Comparison of ENCODE assay signal across 8 cellular contexts in genomic region chr18:63367241-63367953, GRCh38. TPM values are rescaled to one million over a fixed set of nuclear protein-coding genes. Genes with fewer than 3 reads are reported as not detected.
A peak's percentile ranks its signal among the peaks of the same experiment; 100 is the strongest.
DNase-seq lines count a peak whose midpoint lies in the region; ATAC-seq and TF ChIP-seq lines count a peak whose summit lies in the region.

No MANE protein-coding gene starts in this region.

- peak overlapping the region; percentile 75; the same call in 1 of the 2 replicates for H3K27ac Mint-ChIP-seq in GM23338
- H3K27ac Mint-ChIP-seq in naive thymus-derived CD8-positive, alpha-beta T cell, result peak overlapping the region; percentile 51 to 93 (median 85)

- peaks cover 8% of the 10 kb centered on the region; the same call in 1 of the 2 replicates for H3K4me1 ChIP-seq in GM23338 (ENCODE audit: insufficient read depth)

- H3K9me3 Mint-ChIP-seq in GM23338, result peaks cover 14% of the 10 kb centered on the region
- peaks cover 0 to 14% (median 0%) of the 10 kb centered on the region in 9 donors for H3K9me3 Mint-ChIP-seq in naive thymus-derived CD8-positive, alpha-beta T cell

- no peaks in the 10 kb centered on the region for H3K27me3 ChIP-seq in GM23338 (ENCODE audit: insufficient read depth)

- peak overlapping the region; percentile 99 for H3K4me2 ChIP-seq in GM23338

- peaks cover 14% of the 10 kb centered on the region; the same call in 2 of the 3 replicates for H3K4me1 Mint-ChIP-seq in GM23338
- H3K4me1 Mint-ChIP-seq in naive thymus-derived CD8-positive, alpha-beta T cell, result peaks cover 14 to 44% (median 40%) of the 10 kb centered on the region in 4 donors

- peak; percentile 91 for ATAC-seq in GM23338
- peak; percentile 88 to 89 for ATAC-seq in naive thymus-derived CD8-positive, alpha-beta T cell

- peaks cover 24% of the 10 kb centered on the region for H3K36me3 Mint-ChIP-seq in GM23338 (ENCODE audit: low read depth)
- peaks cover 0 to 7% (median 4%) of the 10 kb centered on the region in 3 donors for H3K36me3 Mint-ChIP-seq in naive thymus-derived CD8-positive, alpha-beta T cell

- peak overlapping the region; percentile 89; the same call in 1 of the 2 replicates for H2AFZ ChIP-seq in GM23338

- H3K4me3 Mint-ChIP-seq in GM23338, result peak overlapping the region; percentile 92
- peak overlapping the region; percentile 84 to 97 (median 91) for H3K4me3 Mint-ChIP-seq in naive thymus-derived CD8-positive, alpha-beta T cell

- H3K4me3 ChIP-seq in GM23338, result peak overlapping the region; percentile 77

- H3K27ac ChIP-seq in GM23338 (ENCODE audit: low read depth), result peak overlapping the region; percentile 84

- H4K20me1 ChIP-seq in GM23338 (replicated peaks; ENCODE audit: insufficient read depth), result peaks cover 15% of the 10 kb centered on the region

- no peaks in the 10 kb centered on the region for H3K9me2 ChIP-seq in GM23338 (ENCODE audit: insufficient read depth)

- peaks cover 34% of the 10 kb centered on the region for H3K79me2 ChIP-seq in GM23338 (replicated peaks; ENCODE audit: insufficient read depth)

- no peak for TF ChIP-seq CTCF in GM23338 (conservative IDR thresholded peaks at IDR 0.05; ENCODE audit: low read depth in 2 of 2)

- POLR2A ChIA-PET in naive thymus-derived CD8-positive, alpha-beta T cell (lab: Charles Lee), result interaction anchor here (1.0 to 1.8 kb wide), 3 partner anchors 23 to 55 kb away, joined by 4 to 11 read pairs (median 4); partner anchors contain the start of genes BCL2 and VPS4B

- H3K36me3 ChIP-seq in GM23338 (ENCODE audit: insufficient read depth), result peaks cover under 1% of the 10 kb centered on the region; the same call in 1 of the 2 replicates

- 0 out of 2 replicates have a peak, but pooled peaks cover 3% of the 10 kb centered on the region for H3F3A ChIP-seq in GM23338 (replicated peaks; ENCODE audit: low read depth)

- peaks cover 3% of the 10 kb centered on the region for H3K27me3 Mint-ChIP-seq in GM23338 (ENCODE audit: insufficient read depth, low read depth, poor library complexity)
- H3K27me3 Mint-ChIP-seq in naive thymus-derived CD8-positive, alpha-beta T cell, result no peaks in the 10 kb centered on the region

- DNase-seq in EH (ENCODE audit: low read depth), result peak; percentile 99
- DNase-seq in GM23338 (ENCODE audit: low spot score), result peak; percentile 96
- peak; percentile 96 to 98 for DNase-seq in Kasumi-1 (lab: John Stamatoyannopoulos, UW)
- DNase-seq in RPMI8226, result peak; percentile 91
- peak; percentile 76 for DNase-seq in activated T-helper 9 cell treated with anti-CD3 and anti-CD28 coated beads, Interleukin-2, amount 50 U/mL, for 16 hours (ENCODE audit: low read depth)
- DNase-seq in fibroblast of peridontal ligament (ENCODE audit: extremely low read depth), result peak; percentile 99
- DNase-seq in naive thymus-derived CD8-positive, alpha-beta T cell, result peak; percentile 68 to 86 (median 78)
- peak; percentile 62 to 82 (median 72) for DNase-seq in stimulated activated naive CD4-positive, alpha-beta T cell (lab: John Stamatoyannopoulos, UW)

TF ChIP-seq in GM23338, 12 proteins besides CTCF, POLR2A, EP300 and RAD21:
- no peak for TF ChIP-seq EZH2 (IDR thresholded peaks at IDR 0.05; ENCODE audit: low read depth, unreplicated experiment)
- 0 out of 2 replicates have a peak, but pooled peaks have one; percentile 51 for TF ChIP-seq ZNF114 (CRISPR knock-in tag; IDR thresholded peaks at IDR 0.05)
- no peak for TF ChIP-seq JUNB (IDR thresholded peaks at IDR 0.05; ENCODE audit: unreplicated experiment)
- TF ChIP-seq CREB1 (CRISPR knock-in tag; IDR thresholded peaks at IDR 0.05; ENCODE audit: low read depth), result peak; percentile 80
- peak; percentile 4 for TF ChIP-seq REST (IDR thresholded peaks at IDR 0.05; ENCODE audit: unreplicated experiment)
- no peak; the same call in 1 of the 2 replicates for TF ChIP-seq ETS1 (IDR thresholded peaks at IDR 0.05)
- TF ChIP-seq POLR2AphosphoS5 (IDR thresholded peaks at IDR 0.05; ENCODE audit: low read depth), result peak; percentile 79

RNA-seq across cellular contexts. Expression of gene KDSR, which starts 0.4 kb away (rescaled TPM):
- 31.0 and 36.3 TPM in 2 replicates for total RNA-seq in GM23338 (2014; rRNA removed; shearing (Covaris generic))
- 20.3 and 23.7 TPM in 2 replicates for polyA plus RNA-seq in GM23338 (2016; fragmentation: Nextera tagmentation; extraction: Ambion mirVana)
- total RNA-seq in naive thymus-derived CD8-positive, alpha-beta T cell, result 10 to 100 TPM; 49.1 to 50.6 TPM
- polyA plus RNA-seq in naive thymus-derived CD8-positive, alpha-beta T cell, result 10 to 100 TPM; 55.9 to 66.9 (median 65.4) TPM

RNA-seq across cellular contexts. Expression of gene BCL2, which starts 47.8 kb away (rescaled TPM):
- total RNA-seq in GM23338 (2014; rRNA removed; shearing (Covaris generic)), result 4.0 and 7.3 TPM in 2 replicates
- 1.1 and 1.2 TPM in 2 replicates for polyA plus RNA-seq in GM23338 (2016; fragmentation: Nextera tagmentation; extraction: Ambion mirVana)
- total RNA-seq in naive thymus-derived CD8-positive, alpha-beta T cell, result 10 to 100 TPM; 32.9 to 33.1 TPM
- polyA plus RNA-seq in naive thymus-derived CD8-positive, alpha-beta T cell, result 10 to 100 TPM; 24.3 to 40.2 (median 31.3) TPM

RNA-seq across cellular contexts. Expression of gene VPS4B, which starts 54.9 kb away (rescaled TPM):
- 30.2 and 34.4 TPM in 2 replicates for total RNA-seq in GM23338 (2014; rRNA removed; shearing (Covaris generic))
- 43.5 and 49.4 TPM in 2 replicates for polyA plus RNA-seq in GM23338 (2016; fragmentation: Nextera tagmentation; extraction: Ambion mirVana)
- total RNA-seq in naive thymus-derived CD8-positive, alpha-beta T cell, result 10 to 100 TPM; 69.8 to 74.8 TPM
- 10 to 100 TPM; 41.0 to 57.8 (median 48.8) TPM for polyA plus RNA-seq in naive thymus-derived CD8-positive, alpha-beta T cell

Comparison
In these comparisons a context has a peak if more than half of its experiments do, and no peak if none do; other contexts are left out.
1. Peak in every context shown above with its lines: DNase-seq, ATAC-seq, H3K4me3 ChIP-seq and H3K27ac ChIP-seq.